10 cellular contexts compared by ENCODE assay signal in the genomic region with DNA sequence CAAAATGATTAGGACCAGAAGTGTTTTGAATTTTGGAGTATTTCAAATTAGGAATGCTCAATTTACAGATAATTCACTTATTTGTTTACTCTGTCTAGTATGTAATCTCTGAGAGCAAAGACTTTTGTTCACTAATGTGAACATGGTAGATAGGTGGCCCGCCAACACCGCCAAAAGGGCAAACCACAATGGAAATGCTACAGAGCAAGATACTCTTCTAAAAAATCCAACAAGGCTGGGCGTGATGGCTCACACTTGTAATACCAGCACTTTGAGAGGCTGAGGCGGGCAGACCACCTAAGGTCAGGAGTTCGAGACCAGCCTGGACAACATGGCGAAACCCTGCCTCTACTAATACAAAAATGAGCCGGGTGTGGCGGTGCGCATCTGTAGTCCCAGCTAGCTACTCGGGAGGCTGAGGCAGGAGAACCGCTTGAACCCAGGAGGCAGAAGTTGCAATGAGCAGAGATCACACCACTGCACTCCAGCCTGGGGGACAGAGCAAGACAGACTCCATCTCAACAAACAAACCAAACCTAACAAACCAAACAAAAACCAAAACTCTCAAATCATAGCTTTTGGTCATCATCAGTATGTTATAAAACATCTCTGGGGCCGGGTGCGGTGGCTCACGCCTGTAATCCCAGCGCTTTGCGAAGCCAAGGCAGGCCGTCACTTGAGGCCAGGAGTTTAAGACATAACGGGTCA. TPM values are rescaled to one million over a fixed set of nuclear protein-coding genes. Genes with fewer than 3 reads are reported as not detected.
DNase-seq lines count a peak whose midpoint lies in the region; ATAC-seq and TF ChIP-seq lines count a peak whose summit lies in the region.
"Had no signal": no experiment of that assay in that cellular context is flagged by ENCODE, and none has a peak within 500 bp of the region (broad histone marks: within the 10 kb centered on the region; RNA-seq: fewer than 3 reads in every experiment).

No MANE protein-coding gene starts in this region.

- no peak for ATAC-seq in CD4-positive, alpha-beta T cell (ENCODE audit: poor library complexity)
- peak; percentile 47 for ATAC-seq in activated naive CD8-positive, alpha-beta T cell treated with anti-CD3 and anti-CD28 coated beads, Interleukin-2, amount 50 U/mL, for 24 hours
- ATAC-seq in HG02970 (IDR thresholded peaks at IDR 0.05; ENCODE audit: low FRiP score, unreplicated experiment) (no peak), HG03025 (IDR thresholded peaks at IDR 0.05; ENCODE audit: low FRiP score, unreplicated experiment) (no peak)

- H3K4me1 ChIP-seq in thyroid gland: peaks cover 0 to 13% of the 10 kb centered on the region in 2 donors

- H3K27ac ChIP-seq in CD4-positive, alpha-beta T cell (ENCODE audit: low read depth, low read length): no peak overlapping the region
- H3K27ac ChIP-seq in thyroid gland: no peak overlapping the region
- H3K27ac ChIP-seq: ascending aorta had no signal

- no peak for DNase-seq in CD4-positive, alpha-beta T cell
- DNase-seq in HFF-Myc (ENCODE audit: extremely low read depth, low read depth): no peak
- peak; percentile 39 for DNase-seq in activated naive CD8-positive, alpha-beta T cell treated with anti-CD3 and anti-CD28 coated beads, Interleukin-2, amount 50 U/mL, for 24 hours
- no peak for DNase-seq in mesothelial cell of epicardium (ENCODE audit: low spot score in 2 of 2, unreplicated experiment in 2 of 2)
- DNase-seq in NCI-H1417 treated with DMSO at 0.1 percent for 48 hours (lab: John Stamatoyannopoulos, UW): no peak
- DNase-seq in thyroid gland: no peak
- DNase-seq: NCI-H1694 treated with DMSO at 0.1 percent for 48 hours had no signal

- peaks cover 38% of the 10 kb centered on the region for H3K4me1 Mint-ChIP-seq in CD4-positive, alpha-beta T cell (ENCODE audit: low read depth)
- H3K4me1 Mint-ChIP-seq in activated naive CD8-positive, alpha-beta T cell treated with anti-CD3 and anti-CD28 coated beads, Interleukin-2, amount 50 U/mL, for 24 hours: peaks cover 40% of the 10 kb centered on the region
- H3K4me1 Mint-ChIP-seq in mesothelial cell of epicardium: peaks cover 19% of the 10 kb centered on the region

- H3K9me3 Mint-ChIP-seq in CD4-positive, alpha-beta T cell: no peaks in the 10 kb centered on the region
- no peaks in the 10 kb centered on the region for H3K9me3 Mint-ChIP-seq in activated naive CD8-positive, alpha-beta T cell treated with anti-CD3 and anti-CD28 coated beads, Interleukin-2, amount 50 U/mL, for 24 hours
- H3K9me3 Mint-ChIP-seq in mesothelial cell of epicardium: no peaks in the 10 kb centered on the region

- 89 to 90% methylated on average over 18 of the region's 18 CpGs for WGBS in thyroid gland, 2 donors

- no peaks in the 10 kb centered on the region for H3K9me3 ChIP-seq in CD4-positive, alpha-beta T cell (ENCODE audit: control insufficient read depth, low read length)
- no peaks in the 10 kb centered on the region for H3K9me3 ChIP-seq in thyroid gland
- H3K9me3 ChIP-seq: ascending aorta had no signal

- H3K27ac Mint-ChIP-seq in CD4-positive, alpha-beta T cell: peak overlapping the region; percentile 100
- H3K27ac Mint-ChIP-seq in activated naive CD8-positive, alpha-beta T cell treated with anti-CD3 and anti-CD28 coated beads, Interleukin-2, amount 50 U/mL, for 24 hours: peak overlapping the region; percentile 100
- H3K27ac Mint-ChIP-seq in mesothelial cell of epicardium: no peak overlapping the region

- TF ChIP-seq POLR2A in thyroid gland (IDR thresholded peaks at IDR 0.05): no peak

- no peaks in the 10 kb centered on the region for H3K27me3 Mint-ChIP-seq in CD4-positive, alpha-beta T cell
- no peaks in the 10 kb centered on the region for H3K27me3 Mint-ChIP-seq in activated naive CD8-positive, alpha-beta T cell treated with anti-CD3 and anti-CD28 coated beads, Interleukin-2, amount 50 U/mL, for 24 hours
- H3K27me3 Mint-ChIP-seq in mesothelial cell of epicardium (ENCODE audit: low read depth): no peaks in the 10 kb centered on the region

- CTCF ChIA-PET in CD4-positive, alpha-beta T cell (lab: Charles Lee): no interaction called here

- intact Hi-C loops in CD4-positive, alpha-beta T cell (cut with DNase I, micrococcal nuclease): loop anchor here in 1 of 2 experiments (2.0 to 10.0 kb wide), 5 partner anchors 31 to 819 kb away; a partner anchor contains a TSS
- intact Hi-C loops in thyroid gland (cut with DNase I): no loop called here

- peaks cover 23 to 33% of the 10 kb centered on the region in 2 donors for H3K36me3 ChIP-seq in thyroid gland

- H3K4me3 Mint-ChIP-seq in CD4-positive, alpha-beta T cell: peak overlapping the region; percentile 100
- peak overlapping the region; percentile 99 for H3K4me3 Mint-ChIP-seq in activated naive CD8-positive, alpha-beta T cell treated with anti-CD3 and anti-CD28 coated beads, Interleukin-2, amount 50 U/mL, for 24 hours
- peak overlapping the region; percentile 98 for H3K4me3 Mint-ChIP-seq in mesothelial cell of epicardium

- H3K4me3 ChIP-seq in HFF-Myc (replicated peaks; ENCODE audit: low read depth, low read length) (peak overlapping the region; percentile 89), thyroid gland (replicated peaks in 1 of 3) (no peak overlapping the region)

- no peaks in the 10 kb centered on the region for H3K27me3 ChIP-seq in CD4-positive, alpha-beta T cell (ENCODE audit: control insufficient read depth, insufficient read depth, low read length)
- no peaks in the 10 kb centered on the region for H3K27me3 ChIP-seq in thyroid gland
- H3K27me3 ChIP-seq: ascending aorta had no signal

- peaks cover 70% of the 10 kb centered on the region for H3K36me3 Mint-ChIP-seq in CD4-positive, alpha-beta T cell (ENCODE audit: low read depth)
- H3K36me3 Mint-ChIP-seq in activated naive CD8-positive, alpha-beta T cell treated with anti-CD3 and anti-CD28 coated beads, Interleukin-2, amount 50 U/mL, for 24 hours (ENCODE audit: low read depth): peaks cover 61% of the 10 kb centered on the region
- H3K36me3 Mint-ChIP-seq in mesothelial cell of epicardium: peaks cover 3% of the 10 kb centered on the region

- no peak for TF ChIP-seq CTCF in CD4-positive, alpha-beta T cell (IDR thresholded peaks at IDR 0.05)
- TF ChIP-seq CTCF in HFF-Myc (IDR thresholded peaks at IDR 0.05; ENCODE audit: low read depth, low read length, missing control alignments) (no peak), mesothelial cell of epicardium (IDR thresholded peaks at IDR 0.05; ENCODE audit: unreplicated experiment) (no peak), thyroid gland (IDR thresholded peaks at IDR 0.05) (no peak)

- POLR2A ChIA-PET in CD4-positive, alpha-beta T cell (lab: Charles Lee): interaction anchor here (1.1 to 1.4 kb wide), 2 partner anchors 19 to 33 kb away, joined by 3 read pairs; a partner anchor contains a TSS

RNA-seq across cellular contexts. Expression of a gene that starts 2.4 kb away (rescaled TPM):
- 100 to 1,000 TPM; 100 to 114 TPM for total RNA-seq in CD4-positive, alpha-beta T cell
- total RNA-seq in mesothelial cell of epicardium (153 to 162 TPM (median 161 TPM) in 3 replicates), thyroid gland (10 to 100 TPM; 84.4 to 96.5 (median 88.7) TPM)

RNA-seq across cellular contexts. Expression of a gene that starts 19.4 kb away (rescaled TPM):
- total RNA-seq in CD4-positive, alpha-beta T cell: 10 to 100 TPM; 11.5 to 13.2 TPM
- total RNA-seq in mesothelial cell of epicardium: 36.1 to 40.3 TPM (median 37.9 TPM) in 3 replicates
- total RNA-seq in thyroid gland: 100 to 1,000 TPM in 2 of 4 donors, 10 to 100 TPM in 2; 76.0 to 132 (median 100) TPM

RNA-seq across cellular contexts. Expression of a gene that starts 32.2 kb away (rescaled TPM):
- total RNA-seq in CD4-positive, alpha-beta T cell: 1 to 10 TPM in 1 of 2 experiments, under 1 TPM in 1; 0.91 to 1.0 TPM
- total RNA-seq in mesothelial cell of epicardium (9.3 to 10.8 TPM (median 9.5 TPM) in 3 replicates), thyroid gland (10 to 100 TPM in 2 of 4 donors, 1 to 10 TPM in 2; 5.6 to 17.1 (median 9.4) TPM)
- total RNA-seq: ascending aorta had no signal
